In the genomic region with DNA sequence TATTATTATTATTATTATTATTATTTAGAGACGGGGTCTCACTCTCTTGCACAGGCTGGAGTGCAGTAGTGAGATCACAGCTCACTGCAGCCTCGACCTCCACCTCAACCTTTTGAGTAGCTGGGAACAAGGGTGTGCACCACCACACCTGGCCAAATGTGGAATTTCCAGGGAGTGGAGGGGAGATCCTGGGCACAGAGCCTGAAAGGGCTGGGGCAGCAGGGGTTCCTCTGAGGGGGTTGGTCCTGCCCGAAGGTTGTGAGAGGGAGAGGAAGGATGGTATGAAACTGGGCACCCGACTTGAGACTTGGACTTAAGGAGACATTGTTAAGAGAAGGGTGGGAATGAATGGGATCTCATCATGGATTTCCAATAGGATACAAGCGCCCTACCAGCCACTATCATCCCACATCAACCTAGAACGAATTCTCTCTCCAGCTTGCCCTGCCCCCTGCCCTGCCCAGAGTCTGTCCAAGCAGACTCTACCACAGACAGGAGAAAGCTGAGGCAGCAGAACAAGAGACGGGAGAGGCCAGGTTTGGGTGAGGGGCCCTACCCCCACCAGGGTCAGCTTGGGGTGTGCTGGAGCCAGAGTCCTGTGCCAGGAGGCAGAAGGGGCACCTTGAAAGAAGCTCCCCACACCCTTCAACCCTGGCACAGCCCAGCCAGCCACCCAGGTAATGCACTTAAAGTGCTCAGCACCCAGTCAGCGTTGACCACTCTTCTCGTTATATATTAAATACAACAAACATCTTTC, we compare ENCODE assay signal across 12 cellular contexts. TPM values are rescaled to one million over a fixed set of nuclear protein-coding genes. Genes with fewer than 3 reads are reported as not detected.
DNase-seq lines count a peak whose midpoint lies in the region; ATAC-seq and TF ChIP-seq lines count a peak whose summit lies in the region.
"Had no signal": no experiment of that assay in that cellular context is flagged by ENCODE, and none has a peak within 500 bp of the region (broad histone marks: within the 10 kb centered on the region; RNA-seq: fewer than 3 reads in every experiment).

No MANE protein-coding gene starts in this region.

- H2BK120ac ChIP-seq in neuronal stem cell (ENCODE audit: low read depth, low read length): no peak overlapping the region

- no peak for DNase-seq in A673 (ENCODE audit: low spot score)
- peak; percentile 54 for DNase-seq in NCI-H69 (lab: John Stamatoyannopoulos, UW)
- DNase-seq in dorsolateral prefrontal cortex: peak in 3 of 10 donors; percentile 26 to 38 (median 35)
- no peak for DNase-seq in neuronal stem cell (ENCODE audit: low spot score)
- DNase-seq: activated gamma-delta T cell had no signal

- H2BK12ac ChIP-seq in neuronal stem cell (ENCODE audit: low read length): no peak overlapping the region

- TF ChIP-seq CTCF in A673 (conservative IDR thresholded peaks at IDR 0.05; ENCODE audit: low read depth, low read length) (no peak), dorsolateral prefrontal cortex (IDR thresholded peaks at IDR 0.05 in 54 of 56, conservative IDR thresholded peaks at IDR 0.05 in 2 of 56; ENCODE audit: low read depth in 1 of 56, partially characterized antibody in 56 of 56) (no peak)

- H4K8ac ChIP-seq in neuronal stem cell (ENCODE audit: low read depth, low read length): no peak overlapping the region

- no peak overlapping the region for H2BK5ac ChIP-seq in neuronal stem cell (ENCODE audit: low read length)

- H3K36me3 ChIP-seq in A673 (ENCODE audit: insufficient read depth, low read length, poor library complexity, severe bottlenecking) (peaks cover 3% of the 10 kb centered on the region), neuronal stem cell (replicated peaks in 1 of 2; ENCODE audit: control insufficient read depth in 2 of 2, insufficient read depth in 2 of 2, low read length in 2 of 2) (peaks cover 0 to 7% of the 10 kb centered on the region in 2 donors)
- H3K36me3 ChIP-seq: HAP-1, suprapubic skin had no signal

- no peak overlapping the region for H3K4me3 ChIP-seq in A673 (ENCODE audit: low read depth, low read length, poor library complexity, severe bottlenecking)
- H3K4me3 ChIP-seq in dorsolateral prefrontal cortex: peak overlapping the region in 5 of 59 donors; percentile 5 to 21 (median 7)
- H3K4me3 ChIP-seq in neuronal stem cell (ENCODE audit: low read length in 2 of 2): no peak overlapping the region
- H3K4me3 ChIP-seq: HAP-1, neural progenitor cell, suprapubic skin had no signal

- no peaks in the 10 kb centered on the region for H3K9me3 ChIP-seq in A673 (ENCODE audit: low read depth, low read length, poor library complexity, severe bottlenecking)
- no peaks in the 10 kb centered on the region for H3K9me3 ChIP-seq in neuronal stem cell (replicated peaks in 1 of 2; ENCODE audit: control insufficient read depth in 2 of 2, insufficient read depth in 1 of 2, low read depth in 1 of 2, low read length in 2 of 2)
- H3K9me3 ChIP-seq: HAP-1, suprapubic skin had no signal

- ATAC-seq in GM19467 (IDR thresholded peaks at IDR 0.05; ENCODE audit: unreplicated experiment): no peak
- ATAC-seq in HG03135 (IDR thresholded peaks at IDR 0.05; ENCODE audit: unreplicated experiment): no peak
- no peak for ATAC-seq in GM21515 (IDR thresholded peaks at IDR 0.05; ENCODE audit: unreplicated experiment)
- no peak for ATAC-seq in GM19023 (IDR thresholded peaks at IDR 0.05; ENCODE audit: unreplicated experiment)

- no peak overlapping the region for H3K23ac ChIP-seq in neuronal stem cell (ENCODE audit: low read depth, low read length, poor library complexity)

- intact Hi-C loops in A673 (cut with micrococcal nuclease; ENCODE audit: unreplicated experiment) (loop anchor here (5.0 kb wide), 3 partner anchors 100 to 255 kb away; no protein-coding TSS in a partner anchor), dorsolateral prefrontal cortex (cut with DNase I) (loop anchor here (2.0 to 10.0 kb wide), 9 partner anchors 13 to 553 kb away; a partner anchor contains a TSS)

- H3K4me1 ChIP-seq in A673 (ENCODE audit: insufficient read depth, low read length, poor library complexity, severe bottlenecking) (peaks cover 39% of the 10 kb centered on the region), neuronal stem cell (ENCODE audit: control insufficient read depth in 2 of 2, insufficient read depth in 1 of 2, low read depth in 1 of 2, low read length in 2 of 2) (peaks cover 0 to 2% of the 10 kb centered on the region in 2 donors)

- H3K79me1 ChIP-seq in neuronal stem cell (ENCODE audit: low read depth, low read length): peaks cover 13% of the 10 kb centered on the region

- H3K27me3 ChIP-seq in A673 (replicated peaks; ENCODE audit: insufficient read depth, low read depth, low read length, poor library complexity) (no peaks in the 10 kb centered on the region), dorsolateral prefrontal cortex (no peaks in the 10 kb centered on the region), neuronal stem cell (ENCODE audit: control insufficient read depth in 3 of 3, insufficient read depth in 3 of 3, low read depth in 1 of 3, low read length in 3 of 3) (peaks cover 0 to 6% (median 0%) of the 10 kb centered on the region in 3 experiments)
- H3K27me3 ChIP-seq: suprapubic skin had no signal

- H2AK5ac ChIP-seq in neuronal stem cell (ENCODE audit: low read depth, low read length): peak overlapping the region; percentile 86

- H3K27ac ChIP-seq in A673 (ENCODE audit: low read depth, low read length, poor library complexity, severe bottlenecking) (peak overlapping the region; percentile 94), dorsolateral prefrontal cortex (peak overlapping the region in 57 of 59 donors; percentile 45 to 100 (median 89)), neuronal stem cell (replicated peaks; ENCODE audit: low read length) (no peak overlapping the region)
- H3K27ac ChIP-seq: neural progenitor cell, suprapubic skin had no signal

- no peak overlapping the region for H2BK15ac ChIP-seq in neuronal stem cell (ENCODE audit: low read length)

- H3K4ac ChIP-seq in neuronal stem cell (ENCODE audit: low read length): no peak overlapping the region

- no peak overlapping the region for H3K4me2 ChIP-seq in neuronal stem cell (ENCODE audit: insufficient read depth, low read length, poor library complexity, severe bottlenecking)
- H3K4me2 ChIP-seq: neural progenitor cell had no signal

- CTCF ChIA-PET in A673 (lab: Charles Lee): interaction anchor here (0.5 to 1.3 kb wide), 8 partner anchors 11 to 1769 kb away, joined by 3 to 10 read pairs (median 4); no protein-coding TSS in a partner anchor

- WGBS in neuronal stem cell (ENCODE audit: extremely low coverage in 2 of 2, insufficient read length in 2 of 2, insufficient replicate concordance in 1 of 2), 2 donors: no CpG with 5 or more reads among the region's 9 CpGs

- no TSS peak for BruUV-seq in A673 (replicated peaks; lab: Mats Ljungman, UMichigan)

- H3K18ac ChIP-seq in neuronal stem cell (ENCODE audit: low read length): no peak overlapping the region

- H3K9ac ChIP-seq in neuronal stem cell (ENCODE audit: low read depth, low read length, poor library complexity): no peak overlapping the region
- H3K9ac ChIP-seq: neural progenitor cell had no signal

- POLR2A ChIA-PET in A673 (lab: Charles Lee; ENCODE audit: low non-redundant PET): interaction anchor here (0.6 kb wide), 1 partner anchor 15 kb away, joined by 18 read pairs; no protein-coding TSS in a partner anchor

- H2AFZ ChIP-seq in neuronal stem cell (ENCODE audit: low read length): no peak overlapping the region
- H2AFZ ChIP-seq: neural progenitor cell had no signal

- H3K14ac ChIP-seq in neuronal stem cell (ENCODE audit: low read length): no peak overlapping the region

- no peak overlapping the region for H4K91ac ChIP-seq in neuronal stem cell (ENCODE audit: low read depth, low read length, poor library complexity)

RNA-seq across cellular contexts. Expression of a gene that starts 2.4 kb away (rescaled TPM):
- total RNA-seq in A673 (2021) (794 and 833 TPM in 2 replicates), dorsolateral prefrontal cortex (1,000 to 10,000 TPM in 97 of 120 experiments, 100 to 1,000 TPM in 23; 740 to 1,310 (median 1,110) TPM)
- polyA plus RNA-seq in neuronal stem cell (2013, experiment 1 of 2): 54.3 TPM
- polyA plus RNA-seq in neuronal stem cell (2013, experiment 2 of 2): 50.1 TPM
